24 cellular contexts compared by ENCODE assay signal in genomic region chr3:140234256-140234655, GRCh38.
"Had no signal": no experiment of that assay in that cellular context is flagged by ENCODE, and none has a peak within 500 bp of the region (broad histone marks: within the 10 kb centered on the region; RNA-seq: fewer than 3 reads in every experiment).

No MANE protein-coding gene starts in this region.

- H3K36me3 Mint-ChIP-seq: activated naive CD4-positive, alpha-beta T cell treated with anti-CD3 and anti-CD28 coated beads, Interleukin-2, amount 50 U/mL, for 24 hours had no signal

- H3K4me1 Mint-ChIP-seq: activated naive CD4-positive, alpha-beta T cell treated with anti-CD3 and anti-CD28 coated beads, Interleukin-2, amount 50 U/mL, for 24 hours; WTC11 had no signal

- DNase-seq: activated CD4-positive, alpha-beta T cell treated with anti-CD3 and anti-CD28 coated beads for 48 hours; activated CD4-positive, alpha-beta T cell treated with anti-CD3 and anti-CD28 coated beads, Interleukin-2, amount 50 U/mL, for 4 hours; activated CD4-positive, CD25-positive, alpha-beta regulatory T cell treated with anti-CD3 and anti-CD28 coated beads, Interleukin-2, amount 50 U/mL, for 72 hours; activated CD8-positive, alpha-beta T cell treated with anti-CD3 and anti-CD28 coated beads, Interleukin-2, amount 10 ng/mL, durations not matched to agents 7 days and 5 days; activated effector memory CD4-positive, alpha-beta T cell treated with Interleukin-2 at 50 U/mL for 16 hours; activated naive CD4-positive, alpha-beta T cell; activated T-cell treated with anti-CD3 and anti-CD28 coated beads, Interleukin-2, amount 50 U/mL, for 24 hours; aorta; body of pancreas; central memory CD4-positive, alpha-beta T cell; MM.1S; NCI-H1105 treated with DMSO at 0.1 percent for 48 hours; NCI-H1436 treated with DMSO at 0.1 percent for 48 hours; NCI-H1930; NCI-H2227 treated with DMSO at 0.1 percent for 48 hours; NCI-H526; NCI-H774; Right ventricle myocardium superior; T-helper 9 cell had no signal

- ATAC-seq: activated CD8-positive, alpha-beta T cell treated with anti-CD3 and anti-CD28 coated beads, Interleukin-2, amount 10 ng/mL, durations not matched to agents 7 days and 5 days; body of pancreas; Panc1; WTC11 had no signal

- H3K27ac Mint-ChIP-seq: activated CD8-positive, alpha-beta T cell treated with anti-CD3 and anti-CD28 coated beads, Interleukin-2, amount 10 ng/mL, durations not matched to agents 7 days and 5 days; activated naive CD4-positive, alpha-beta T cell treated with anti-CD3 and anti-CD28 coated beads, Interleukin-2, amount 50 U/mL, for 24 hours; activated T-cell treated with anti-CD3 and anti-CD28 coated beads, Interleukin-2, amount 50 U/mL, for 24 hours; activated T-helper 1 cell treated with anti-CD3 and anti-CD28 coated beads, Interleukin-12 subunit alpha, Interleukin-12 subunit beta, Interleukin-2, Interleukin-4 antibody, amounts not matched to agents 30 ng/mL and 10 ng/mL and 1 ng/mL, durations not matched to agents 14 hours and 24 hours and 36 hours; T-helper 1 cell treated with Interleukin-12 subunit alpha and Interleukin-12 subunit beta and Interleukin-4 antibody, amounts not matched to agents 30 μg/mL and 1 μg/mL, for 36 hours; WTC11 had no signal

- H3K4me3 Mint-ChIP-seq: activated CD8-positive, alpha-beta T cell treated with anti-CD3 and anti-CD28 coated beads, Interleukin-2, amount 10 ng/mL, durations not matched to agents 7 days and 5 days; activated naive CD4-positive, alpha-beta T cell treated with anti-CD3 and anti-CD28 coated beads, Interleukin-2, amount 50 U/mL, for 24 hours; activated T-cell treated with anti-CD3 and anti-CD28 coated beads, Interleukin-2, amount 50 U/mL, for 24 hours; activated T-helper 1 cell treated with anti-CD3 and anti-CD28 coated beads, Interleukin-12 subunit alpha, Interleukin-12 subunit beta, Interleukin-2, Interleukin-4 antibody, amounts not matched to agents 30 ng/mL and 10 ng/mL and 1 ng/mL, durations not matched to agents 14 hours and 24 hours and 36 hours; T-helper 1 cell treated with Interleukin-12 subunit alpha and Interleukin-12 subunit beta and Interleukin-4 antibody, amounts not matched to agents 30 μg/mL and 1 μg/mL, for 36 hours; WTC11 had no signal

- H3K27me3 Mint-ChIP-seq: activated T-cell treated with anti-CD3 and anti-CD28 coated beads, Interleukin-2, amount 50 U/mL, for 24 hours had no signal
